Comparison of ENCODE assay signal across 2 cellular contexts in genomic region chr19:36267061-36267845, GRCh38.
TF ChIP-seq lines count a peak whose summit lies in the region.

No MANE protein-coding gene starts in this region.

TF ChIP-seq in K562, 482 proteins besides CTCF, POLR2A, EP300 and RAD21 (continues in another document):
- TF ChIP-seq SFPQ (IDR thresholded peaks at IDR 0.05; ENCODE audit: low read depth, low read length) (no peak), SIN3B (IDR thresholded peaks at IDR 0.05; ENCODE audit: low read depth) (no peak), FOXA3 (CRISPR knock-in tag; conservative IDR thresholded peaks at IDR 0.05 in 1 of 2, IDR thresholded peaks at IDR 0.05 in 1 of 2) (no peak), TCFL5 (CRISPR knock-in tag; conservative IDR thresholded peaks at IDR 0.05) (no peak), ZNF586 (CRISPR knock-in tag; conservative IDR thresholded peaks at IDR 0.05) (no peak), ZNF639 (CRISPR knock-in tag; conservative IDR thresholded peaks at IDR 0.05 in 1 of 2, IDR thresholded peaks at IDR 0.05 in 1 of 2) (no peak), ZBTB40 (IDR thresholded peaks at IDR 0.05) (no peak), ZBTB40 (CRISPR knock-in tag; IDR thresholded peaks at IDR 0.05) (no peak), SETDB1 (IDR thresholded peaks at IDR 0.05; ENCODE audit: low read length) (no peak), CXXC5 (CRISPR knock-in tag; IDR thresholded peaks at IDR 0.05) (no peak), GATA2 (CRISPR knock-in tag; IDR thresholded peaks at IDR 0.05) (no peak)

TF ChIP-seq in SK-N-SH, 30 proteins besides CTCF, POLR2A, EP300 and RAD21:
- no peak for TF ChIP-seq TEAD4 (IDR thresholded peaks at IDR 0.05; ENCODE audit: borderline replicate concordance, insufficient read depth)
- TF ChIP-seq EZH2phosphoT487 (IDR thresholded peaks at IDR 0.05; ENCODE audit: borderline replicate concordance, low read depth): no peak
- no peak for TF ChIP-seq USF2 (IDR thresholded peaks at IDR 0.05; ENCODE audit: borderline replicate concordance, low read depth, low read length)
- no peak for TF ChIP-seq NRF1 (IDR thresholded peaks at IDR 0.05; ENCODE audit: low read depth, low read length)
- TF ChIP-seq IRF3 (IDR thresholded peaks at IDR 0.05; ENCODE audit: low read depth, low read length): no peak
- TF ChIP-seq RXRA (IDR thresholded peaks at IDR 0.05; ENCODE audit: borderline replicate concordance, low read depth): no peak
- TF ChIP-seq ELF1 (IDR thresholded peaks at IDR 0.05): no peak
- no peak for TF ChIP-seq MEF2A (IDR thresholded peaks at IDR 0.05; ENCODE audit: borderline replicate concordance, low read depth)
- TF ChIP-seq JUND (IDR thresholded peaks at IDR 0.05): no peak
- TF ChIP-seq GATA2 (CRISPR knock-in tag; IDR thresholded peaks at IDR 0.05): no peak
- no peak for TF ChIP-seq TAF1 (IDR thresholded peaks at IDR 0.05; ENCODE audit: borderline replicate concordance, low read depth, low read length)
- TF ChIP-seq REST (IDR thresholded peaks at IDR 0.05; ENCODE audit: low read depth, low read length): no peak
- no peak for TF ChIP-seq NFIC (IDR thresholded peaks at IDR 0.05; ENCODE audit: borderline replicate concordance)
- TF ChIP-seq ZBTB33 (IDR thresholded peaks at IDR 0.05; ENCODE audit: borderline replicate concordance, low read depth): no peak
- no peak for TF ChIP-seq YY1 (IDR thresholded peaks at IDR 0.05; ENCODE audit: low read depth)
- no peak for TF ChIP-seq TCF12 (IDR thresholded peaks at IDR 0.05)
- TF ChIP-seq MAX (IDR thresholded peaks at IDR 0.05; ENCODE audit: low read depth): no peak
- no peak for TF ChIP-seq FOXJ3 (CRISPR knock-in tag; IDR thresholded peaks at IDR 0.05)
- TF ChIP-seq FOSL2 (IDR thresholded peaks at IDR 0.05; ENCODE audit: borderline replicate concordance, low read depth): no peak
- no peak for TF ChIP-seq CHD2 (IDR thresholded peaks at IDR 0.05; ENCODE audit: low read length, partially characterized antibody)
